Comparison of ENCODE assay signal across 8 cellular contexts in the genomic region with DNA sequence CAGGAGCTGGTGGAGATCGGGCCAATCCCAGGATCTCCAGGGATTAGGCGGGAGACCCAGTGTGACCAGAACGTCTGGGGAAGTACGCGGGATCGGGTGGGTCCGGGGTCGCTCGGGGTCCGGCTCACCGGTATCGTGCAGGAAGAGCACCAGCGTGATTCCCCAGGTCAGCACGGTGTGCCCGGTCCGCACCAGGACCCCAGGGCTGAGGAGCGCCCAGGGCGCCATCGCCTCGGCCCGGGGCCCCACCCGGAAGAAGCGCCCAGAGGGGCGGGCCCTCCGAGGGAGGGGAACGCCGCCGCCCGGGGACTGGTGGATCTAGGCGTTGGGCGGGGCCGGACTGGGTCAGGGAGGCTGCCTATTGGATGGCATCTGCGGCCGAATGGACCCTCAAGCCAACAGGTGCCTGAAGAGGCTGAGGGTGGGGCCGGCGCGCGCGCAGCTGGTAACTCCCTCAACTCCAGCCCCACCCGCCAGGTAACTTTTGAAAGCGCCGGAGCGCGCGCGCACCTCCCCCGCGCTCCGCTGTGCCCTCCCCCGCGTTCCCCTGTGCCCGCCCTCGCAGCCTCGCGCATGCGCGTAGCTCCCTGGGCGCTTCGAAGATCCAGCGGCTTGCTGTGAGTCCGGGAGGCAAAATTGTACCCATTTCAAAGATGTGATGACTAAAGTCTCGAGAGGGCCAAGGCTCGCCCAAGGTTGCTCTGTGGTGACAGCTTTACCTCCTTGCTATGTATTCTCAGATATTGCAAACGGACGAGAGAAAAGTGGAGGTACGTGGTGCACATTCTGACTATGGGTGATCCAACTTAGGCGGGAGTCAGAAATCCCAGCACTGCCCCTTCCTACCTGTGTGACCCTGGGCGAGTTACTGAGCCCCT. TPM values are rescaled to one million over a fixed set of nuclear protein-coding genes. Genes with fewer than 3 reads are reported as not detected.
DNase-seq lines count a peak whose midpoint lies in the region; ATAC-seq and TF ChIP-seq lines count a peak whose summit lies in the region.

A gene with protein sequence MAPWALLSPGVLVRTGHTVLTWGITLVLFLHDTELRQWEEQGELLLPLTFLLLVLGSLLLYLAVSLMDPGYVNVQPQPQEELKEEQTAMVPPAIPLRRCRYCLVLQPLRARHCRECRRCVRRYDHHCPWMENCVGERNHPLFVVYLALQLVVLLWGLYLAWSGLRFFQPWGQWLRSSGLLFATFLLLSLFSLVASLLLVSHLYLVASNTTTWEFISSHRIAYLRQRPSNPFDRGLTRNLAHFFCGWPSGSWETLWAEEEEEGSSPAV (minus strand): TSS at position 262 of the 878 bp plus-strand sequence. CDS start 34 bp downstream, at position 228.

- ATAC-seq in GM19324 (IDR thresholded peaks at IDR 0.05; ENCODE audit: low FRiP score, unreplicated experiment) (peak; percentile 92), HG03469 (IDR thresholded peaks at IDR 0.05; ENCODE audit: unreplicated experiment) (peak; percentile 77), left colon (peak; percentile 87)

- H3K27me3 Mint-ChIP-seq in activated CD4-positive, alpha-beta T cell treated with anti-CD3 and anti-CD28 coated beads, Interleukin-2, amount 10 ng/mL, durations not matched to agents 24 days and 14 days, result no peaks in the 10 kb centered on the region

- TF ChIP-seq CTCF in BJ (IDR thresholded peaks at IDR 0.05; ENCODE audit: insufficient read depth, low read depth, low read length) (no peak), coronary artery (IDR thresholded peaks at IDR 0.05) (no peak)

- peak within 1 kb of the TSS; percentile 94 for H3K27ac Mint-ChIP-seq in activated CD4-positive, alpha-beta T cell treated with anti-CD3 and anti-CD28 coated beads, Interleukin-2, amount 10 ng/mL, durations not matched to agents 24 days and 14 days

- intact Hi-C loops in activated CD4-positive, alpha-beta T cell treated with anti-CD3 and anti-CD28 coated beads, Interleukin-2, amount 10 ng/mL, durations not matched to agents 24 days and 14 days (cut with micrococcal nuclease), result loop anchor here (1.0 to 5.0 kb wide), 10 partner anchors 21 to 312 kb away; partner anchors contain the start of genes DYNC2I2, ENDOG, GLE1 and MIGA2
- intact Hi-C loops in left colon (cut with DNase I, micrococcal nuclease), result no loop called here

- peak within 1 kb of the TSS; percentile 68 to 89 for H3K27ac ChIP-seq in coronary artery

- peaks cover 2% of the 10 kb centered on the region; the same call in 1 of the 2 replicates for H3K36me3 ChIP-seq in BJ (ENCODE audit: control insufficient read depth, insufficient read depth, low read length)

- peak within 1 kb of the TSS; percentile 99 for H3K4me3 Mint-ChIP-seq in activated CD4-positive, alpha-beta T cell treated with anti-CD3 and anti-CD28 coated beads, Interleukin-2, amount 10 ng/mL, durations not matched to agents 24 days and 14 days

- H3K9me3 Mint-ChIP-seq in activated CD4-positive, alpha-beta T cell treated with anti-CD3 and anti-CD28 coated beads, Interleukin-2, amount 10 ng/mL, durations not matched to agents 24 days and 14 days, result no peaks in the 10 kb centered on the region

- CTCF ChIA-PET in BJ (lab: Yijun Ruan, JAX), result interaction anchor here (0.6 to 3.1 kb wide), 7 partner anchors 9 to 424 kb away, joined by 4 to 12 read pairs (median 5); partner anchors contain the start of genes ENDOG and PKN3

- DNase-seq in BJ (ENCODE audit: low read depth) (peak; percentile 63), NCI-H526 treated with DMSO at 0.1 percent for 48 hours (lab: John Stamatoyannopoulos, UW) (peak; percentile 93), coronary artery (ENCODE audit: low spot score) (peak; percentile 95), left colon (peak; percentile 99)
- DNase-seq in activated CD4-positive, alpha-beta T cell treated with anti-CD3 and anti-CD28 coated beads, Interleukin-2, amount 10 ng/mL, durations not matched to agents 24 days and 14 days, result peak; percentile 100
- peak; percentile 100 for DNase-seq in stimulated activated CD4-positive, alpha-beta T cell treated with anti-CD3 and anti-CD28 coated beads, Interleukin-1b, Interleukin-23, amount 100 ng/mL, for 48 hours

- H3K36me3 Mint-ChIP-seq in activated CD4-positive, alpha-beta T cell treated with anti-CD3 and anti-CD28 coated beads, Interleukin-2, amount 10 ng/mL, durations not matched to agents 24 days and 14 days (ENCODE audit: low read depth), result peaks cover 19% of the 10 kb centered on the region

- POLR2A ChIA-PET in BJ (lab: Charles Lee), result interaction anchor here (0.6 kb wide), 3 partner anchors 105 to 474 kb away, joined by 3 to 4 read pairs (median 4); partner anchors contain the start of gene SPOUT1

- H3K4me3 ChIP-seq in BJ (ENCODE audit: low read depth, low read length) (peak within 1 kb of the TSS; percentile 69), coronary artery (peak within 1 kb of the TSS; percentile 79)

- peaks cover 37% of the 10 kb centered on the region for H3K4me1 Mint-ChIP-seq in activated CD4-positive, alpha-beta T cell treated with anti-CD3 and anti-CD28 coated beads, Interleukin-2, amount 10 ng/mL, durations not matched to agents 24 days and 14 days

- no peaks in the 10 kb centered on the region for H3K27me3 ChIP-seq in BJ (ENCODE audit: control insufficient read depth, insufficient read depth, low read length)

RNA-seq across cellular contexts. Expression of the gene that starts here (rescaled TPM):
- polyA plus RNA-seq in BJ (2011; rRNA removed), result 41.6 and 60.0 TPM in 2 replicates
- polyA minus RNA-seq in BJ (2011; rRNA and poly(A)+ RNA removed), result 13.7 and 15.9 TPM in 2 replicates
- total RNA-seq in activated CD4-positive, alpha-beta T cell treated with anti-CD3 and anti-CD28 coated beads, Interleukin-2, amount 10 ng/mL, durations not matched to agents 24 days and 14 days, result 46.9 and 48.4 TPM in 2 replicates
- total RNA-seq in left colon, result 10 to 100 TPM; 76.2 to 82.5 TPM

Comparison
In these comparisons a context has a peak if more than half of its experiments do, and no peak if none do; other contexts are left out.
1. Peak in every context shown above with its lines: DNase-seq, ATAC-seq, H3K4me3 ChIP-seq and H3K27ac ChIP-seq.